ENCODE assay signal across 20 cellular contexts in the genomic region with DNA sequence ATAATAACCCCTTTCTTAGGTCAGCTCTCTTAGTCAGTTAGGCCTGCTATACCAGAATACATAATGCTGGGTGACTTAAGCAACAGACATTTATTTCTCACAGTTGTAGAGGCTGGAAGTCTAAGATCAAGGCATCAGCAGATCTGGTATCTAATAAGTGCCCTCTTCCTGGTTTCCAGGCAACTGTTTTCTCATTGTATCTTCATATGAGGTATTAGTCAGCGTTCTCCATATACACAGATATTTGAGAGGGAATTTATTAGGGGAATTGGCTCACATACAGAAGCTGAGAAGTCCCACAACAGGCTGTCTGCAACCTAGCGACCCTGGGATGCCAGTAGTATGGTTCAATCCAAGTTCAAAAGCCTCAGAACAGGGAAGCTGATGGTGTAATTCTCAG.
A peak's percentile ranks its signal among the peaks of the same experiment; 100 is the strongest.
DNase-seq lines count a peak whose midpoint lies in the region; ATAC-seq and TF ChIP-seq lines count a peak whose summit lies in the region.
"Had no signal": no experiment of that assay in that cellular context is flagged by ENCODE, and none has a peak within 500 bp of the region (broad histone marks: within the 10 kb centered on the region; RNA-seq: fewer than 3 reads in every experiment).

No MANE protein-coding gene starts in this region.

- H3K4me2 ChIP-seq in osteoblast (ENCODE audit: insufficient read depth, low read length) = no peak overlapping the region
- H3K4me2 ChIP-seq: KMS-11 had no signal

- H3K9me3 ChIP-seq in SK-N-MC (ENCODE audit: low read depth, low read length) (no peaks in the 10 kb centered on the region), osteoblast (ENCODE audit: low read depth, low read length) (peaks cover 3% of the 10 kb centered on the region)
- H3K9me3 ChIP-seq: adrenal gland, BE2C had no signal

- intact Hi-C loops in left cardiac atrium (cut with DNase I) = no loop called here

- H4K20me1 ChIP-seq in osteoblast (ENCODE audit: insufficient read depth, low read length) = no peaks in the 10 kb centered on the region

- TF ChIP-seq CTCF in foreskin fibroblast (IDR thresholded peaks at IDR 0.05; ENCODE audit: low read depth, low read length) = no peak
- no peak for TF ChIP-seq CTCF in osteoblast (IDR thresholded peaks at IDR 0.05; ENCODE audit: extremely low read depth, low read depth, low read length)

- H3K36me3 ChIP-seq in SK-N-MC (ENCODE audit: insufficient read depth, low read length) (no peaks in the 10 kb centered on the region), osteoblast (ENCODE audit: insufficient read depth, low read length) (no peaks in the 10 kb centered on the region)
- H3K36me3 ChIP-seq: adrenal gland, BE2C had no signal

- H3K27ac ChIP-seq in SK-N-MC = peak overlapping the region; percentile 55
- H3K27ac ChIP-seq in osteoblast (ENCODE audit: low read depth, low read length) = no peak overlapping the region
- H3K27ac ChIP-seq: adrenal gland, KMS-11 had no signal

- H3K79me2 ChIP-seq in osteoblast (ENCODE audit: insufficient read depth, low read length) = no peaks in the 10 kb centered on the region

- H2AFZ ChIP-seq in osteoblast (ENCODE audit: low read length) = no peak overlapping the region

- H3K4me3 ChIP-seq in SK-N-MC (no peak overlapping the region), foreskin fibroblast (ENCODE audit: low read depth in 1 of 2, low read length in 2 of 2) (no peak overlapping the region), osteoblast (ENCODE audit: insufficient read depth, low read length) (no peak overlapping the region)
- H3K4me3 ChIP-seq: adrenal gland had no signal

- H3K27me3 ChIP-seq in osteoblast (ENCODE audit: insufficient read depth, low read length) = no peaks in the 10 kb centered on the region
- H3K27me3 ChIP-seq: adrenal gland, BE2C had no signal

- ATAC-seq in left cardiac atrium (no peak), GM21390 (IDR thresholded peaks at IDR 0.05; ENCODE audit: unreplicated experiment) (no peak)
- ATAC-seq: natural killer cell treated with Interleukin-12 subunit alpha and Interleukin-12 subunit beta and Interleukin-15 and Interleukin-18, amount 100 ng/mL, for 72 hours had no signal

- H3K4me1 ChIP-seq in osteoblast (ENCODE audit: insufficient read depth, low read length) = no peaks in the 10 kb centered on the region
- H3K4me1 ChIP-seq: adrenal gland, BE2C had no signal

- no peak overlapping the region for H3K9ac ChIP-seq in SK-N-MC (ENCODE audit: insufficient read length)
- H3K9ac ChIP-seq: KMS-11 had no signal

- DNase-seq in NCI-H446 treated with DMSO at 0.1 percent for 48 hours (lab: John Stamatoyannopoulos, UW) (peak; percentile 10), NCI-H446 (lab: John Stamatoyannopoulos, UW) (no peak), SK-N-MC (ENCODE audit: low read depth, low spot score) (no peak), foreskin fibroblast (peak; percentile 20 to 70), NCI-H2196 (lab: John Stamatoyannopoulos, UW; ENCODE audit: unreplicated experiment) (no peak), osteoblast (ENCODE audit: insufficient read length, low spot score, missing footprints) (no peak), left cardiac atrium (no peak)
- DNase-seq: activated CD4-positive, alpha-beta T cell treated with anti-CD3 and anti-CD28 coated beads, Interleukin-2, amount 50 U/mL, for 4 hours; activated CD4-positive, CD25-positive, alpha-beta regulatory T cell; activated naive CD4-positive, alpha-beta T cell treated with anti-CD3 and anti-CD28 coated beads for 36 hours; adrenal gland; BE2C; CD8-positive, alpha-beta memory T cell; NCI-H1694; retina; small intestine; T-helper 1 cell had no signal

Comparison
In these comparisons a context has a peak if more than half of its experiments do, and no peak if none do; other contexts are left out.
1. DNase-seq: peak in NCI-H446 treated with DMSO at 0.1 percent for 48 hours (single experiment) and foreskin fibroblast (2 of 2); none in NCI-H446 (0 of 2), SK-N-MC (single experiment), NCI-H2196 (single experiment), osteoblast (single experiment) and left cardiac atrium (single experiment).